In genomic region chr11:72793452-72794367, GRCh38 we compare ENCODE assay signal across 8 cellular contexts. TPM values are rescaled to one million over a fixed set of nuclear protein-coding genes. Genes with fewer than 3 reads are reported as not detected.
DNase-seq lines count a peak whose midpoint lies in the region; ATAC-seq, FAIRE-seq and TF ChIP-seq lines count a peak whose summit lies in the region.

A gene with protein sequence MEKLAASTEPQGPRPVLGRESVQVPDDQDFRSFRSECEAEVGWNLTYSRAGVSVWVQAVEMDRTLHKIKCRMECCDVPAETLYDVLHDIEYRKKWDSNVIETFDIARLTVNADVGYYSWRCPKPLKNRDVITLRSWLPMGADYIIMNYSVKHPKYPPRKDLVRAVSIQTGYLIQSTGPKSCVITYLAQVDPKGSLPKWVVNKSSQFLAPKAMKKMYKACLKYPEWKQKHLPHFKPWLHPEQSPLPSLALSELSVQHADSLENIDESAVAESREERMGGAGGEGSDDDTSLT (minus strand): TSS chr11:72794047. CDS start chr11:72781181, 12,866 bp downstream.

- H3K4me2 ChIP-seq in mammary epithelial cell (ENCODE audit: insufficient read depth, low read depth, low read length) = peak within 1 kb of the TSS; percentile 76

- H3K27ac ChIP-seq in AG04450 (ENCODE audit: low read depth, low read length) (peak within 1 kb of the TSS; percentile 96), VCaP (peak within 1 kb of the TSS; percentile 89), mammary epithelial cell (ENCODE audit: insufficient read depth, low read depth, low read length) (peak within 1 kb of the TSS; percentile 60), iPS-20b (ENCODE audit: low read length) (no peak within 1 kb of the TSS), small intestine (ENCODE audit: low read depth in 1 of 2, low read length in 1 of 2) (peak within 1 kb of the TSS; percentile 69 to 95)

- dilution Hi-C loops in mammary epithelial cell (cut with HindIII; ENCODE audit: low sequenced_read_pairs) = no loop called here

- ATAC-seq in GM18870 (IDR thresholded peaks at IDR 0.05; ENCODE audit: unreplicated experiment) (peak; percentile 75), HG03135 (IDR thresholded peaks at IDR 0.05; ENCODE audit: unreplicated experiment) (peak; percentile 83)

- H2AFZ ChIP-seq in mammary epithelial cell (ENCODE audit: low read depth, low read length) = peak within 1 kb of the TSS; percentile 96

- no peaks in the 10 kb centered on the region for H4K20me1 ChIP-seq in mammary epithelial cell (ENCODE audit: insufficient read depth, low read length)

- H3K27me3 ChIP-seq in AG04450 (ENCODE audit: control insufficient read depth, insufficient read depth, low read length) = no peaks in the 10 kb centered on the region
- H3K27me3 ChIP-seq in mammary epithelial cell (ENCODE audit: insufficient read depth, low read length) = no peaks in the 10 kb centered on the region
- H3K27me3 ChIP-seq in iPS-20b (ENCODE audit: insufficient read depth, low read length) = no peaks in the 10 kb centered on the region
- no peaks in the 10 kb centered on the region for H3K27me3 ChIP-seq in small intestine (ENCODE audit: control insufficient read depth in 2 of 2, insufficient read depth in 2 of 2, low read length in 2 of 2)

- CTCF ChIA-PET in AG04450 (lab: Charles Lee) = interaction anchor here (0.6 to 3.6 kb wide), 26 partner anchors 10 to 449 kb away, joined by 3 to 73 read pairs (median 4); no protein-coding TSS in a partner anchor
- CTCF ChIA-PET in mammary epithelial cell (lab: Charles Lee; ENCODE audit: low non-redundant PET) = interaction anchor here (0.7 to 1.3 kb wide), 5 partner anchors 18 to 224 kb away, joined by 3 to 12 read pairs (median 5); no protein-coding TSS in a partner anchor

- H3K9ac ChIP-seq in mammary epithelial cell (ENCODE audit: insufficient read depth, low read length) (peak within 1 kb of the TSS; percentile 61), iPS-20b (ENCODE audit: low read depth, low read length) (peak within 1 kb of the TSS; percentile 89)

- in situ Hi-C loops in mammary epithelial cell (cut with MboI; ENCODE audit: low sequenced_read_pairs in 2 of 2) = loop anchor here (10.0 kb wide), 1 partner anchor 69 kb away; no protein-coding TSS in a partner anchor

- H3K9me3 ChIP-seq in AG04450 (ENCODE audit: control insufficient read depth, insufficient read depth, low read length) (no peaks in the 10 kb centered on the region; the same call in 1 of the 2 replicates), mammary epithelial cell (replicated peaks; ENCODE audit: insufficient read depth, low read length) (no peaks in the 10 kb centered on the region), iPS-20b (ENCODE audit: insufficient read depth, low read depth, low read length) (no peaks in the 10 kb centered on the region), small intestine (ENCODE audit: control insufficient read depth, low read depth) (no peaks in the 10 kb centered on the region)

- peaks cover 25% of the 10 kb centered on the region for H3K4me1 ChIP-seq in mammary epithelial cell (ENCODE audit: insufficient read depth, low read length)
- peaks cover 18% of the 10 kb centered on the region; the same call in 1 of the 2 replicates for H3K4me1 ChIP-seq in iPS-20b (ENCODE audit: insufficient read depth, low read length)
- no peaks in the 10 kb centered on the region for H3K4me1 ChIP-seq in small intestine (ENCODE audit: control insufficient read depth in 2 of 2, insufficient read depth in 1 of 2, low read depth in 1 of 2, low read length in 1 of 2)

- no peaks in the 10 kb centered on the region for H3K36me3 ChIP-seq in mammary epithelial cell (ENCODE audit: insufficient read depth, low read length)
- H3K36me3 ChIP-seq in iPS-20b (ENCODE audit: insufficient read depth, low read depth, low read length) = no peaks in the 10 kb centered on the region
- H3K36me3 ChIP-seq in small intestine (ENCODE audit: control insufficient read depth in 2 of 2, insufficient read depth in 2 of 2, low read length in 2 of 2) = no peaks in the 10 kb centered on the region

- WGBS in mammary epithelial cell (ENCODE audit: low coverage, missing lambda C conversion rate) = 2% methylated on average over 29 of the region's 55 CpGs
- WGBS in small intestine, 3 donors = 2% methylated on average over 53 to 55 of the region's 55 CpGs

- intact Hi-C loops in mammary epithelial cell (cut with micrococcal nuclease) = loop anchor here (1.0 kb wide), 5 partner anchors 9 to 385 kb away; partner anchors contain the start of gene ATG16L2

- BruUV-seq in mammary epithelial cell (replicated peaks; lab: Mats Ljungman, UMichigan) = TSS peak; percentile 40

- peak; percentile 94 for TF ChIP-seq CTCF in AG04450 (IDR thresholded peaks at IDR 0.05; ENCODE audit: low read depth, low read length)
- TF ChIP-seq CTCF in VCaP (conservative IDR thresholded peaks at IDR 0.05) = peak; percentile 99
- TF ChIP-seq CTCF in mammary epithelial cell (conservative IDR thresholded peaks at IDR 0.05 in 1 of 2, IDR thresholded peaks at IDR 0.05 in 1 of 2; ENCODE audit: extremely low read depth in 1 of 2, insufficient read depth in 1 of 2, low read depth in 1 of 2, low read length in 2 of 2) = peak; percentile 61 to 92

- peak; percentile 89 for DNase-seq in AG04450 (ENCODE audit: low read depth, low spot score)
- peak; percentile 84 for DNase-seq in NCI-H2196 treated with DMSO at 0.1 percent for 48 hours (lab: John Stamatoyannopoulos, UW; ENCODE audit: unreplicated experiment)
- DNase-seq in mammary epithelial cell = peak; percentile 94
- peak; percentile 97 for DNase-seq in small intestine

- POLR2A ChIA-PET in AG04450 (lab: Yijun Ruan, JAX) = interaction anchor here (0.6 to 1.3 kb wide), 7 partner anchors 12 to 402 kb away, joined by 3 to 7 read pairs (median 3); no protein-coding TSS in a partner anchor

- H3K79me2 ChIP-seq in mammary epithelial cell (ENCODE audit: insufficient read depth, low read length) = no peaks in the 10 kb centered on the region

- no peak for FAIRE-seq in small intestine (lab: Jason Lieb, UNC)

- peak within 1 kb of the TSS; percentile 75 for H3K4me3 ChIP-seq in AG04450 (ENCODE audit: low read depth, low read length)
- peak within 1 kb of the TSS; percentile 63 to 69 (median 68) for H3K4me3 ChIP-seq in mammary epithelial cell (replicated peaks in 1 of 3; ENCODE audit: insufficient read depth in 1 of 3, low read depth in 2 of 3, low read length in 3 of 3)
- peak within 1 kb of the TSS; percentile 95 for H3K4me3 ChIP-seq in iPS-20b (ENCODE audit: low read length)
- peak within 1 kb of the TSS; percentile 27 to 63 for H3K4me3 ChIP-seq in small intestine (ENCODE audit: low read depth in 1 of 2, low read length in 2 of 2)

RNA-seq across cellular contexts. Expression of the gene that starts here (rescaled TPM):
- polyA plus RNA-seq in AG04450 (2011; rRNA removed) = 38.4 and 49.0 TPM in 2 replicates
- polyA minus RNA-seq in AG04450 (2011; rRNA and poly(A)+ RNA removed) = 31.1 and 45.9 TPM in 2 replicates
- total RNA-seq in mammary epithelial cell = 10 to 100 TPM; 32.8 to 63.0 TPM
- 73.7 TPM for polyA plus RNA-seq in mammary epithelial cell
- polyA minus RNA-seq in mammary epithelial cell = 67.3 TPM
- polyA plus RNA-seq in small intestine = 100 to 1,000 TPM; 169 to 331 (median 238) TPM

Comparison
In these comparisons a context has a peak if more than half of its experiments do, and no peak if none do; other contexts are left out.
1. H3K4me3 ChIP-seq: peak in every context shown above with its lines; median percentile 95 in iPS-20b; 75 in AG04450; 68 in mammary epithelial cell; 45 in small intestine.